Comparison of ENCODE assay signal across 17 cellular contexts in genomic region chr11:109752212-109752825, GRCh38.
"Had no signal": no experiment of that assay in that cellular context is flagged by ENCODE, and none has a peak within 500 bp of the region (broad histone marks: within the 10 kb centered on the region; RNA-seq: fewer than 3 reads in every experiment).

No MANE protein-coding gene starts in this region.

- H3K4me3 Mint-ChIP-seq: naive thymus-derived CD4-positive, alpha-beta T cell had no signal

- H3K27ac Mint-ChIP-seq: naive thymus-derived CD4-positive, alpha-beta T cell had no signal

- H3K4me3 ChIP-seq: dorsolateral prefrontal cortex, heart right ventricle, stomach had no signal

- H3K9me3 ChIP-seq: heart right ventricle, neutrophil, stomach had no signal

- ATAC-seq: heart right ventricle; naive thymus-derived CD4-positive, alpha-beta T cell; right cardiac atrium had no signal

- FAIRE-seq: frontal cortex, islet of Langerhans, small intestine had no signal

- H3K27me3 ChIP-seq: dorsolateral prefrontal cortex, heart right ventricle, neutrophil, stomach had no signal

- H3K36me3 ChIP-seq: heart right ventricle, neutrophil, stomach had no signal

- DNase-seq: cortex of kidney; dorsolateral prefrontal cortex; effector CD8-positive, alpha-beta T cell; heart right ventricle; hypothalamus; kidney glomerular epithelial cell; mammary epithelial cell; naive thymus-derived CD4-positive, alpha-beta T cell; right cardiac atrium; small intestine; stimulated activated CD4-positive, alpha-beta T cell treated with anti-CD3 and anti-CD28 coated beads, Interleukin-12 subunit alpha, Interleukin-12 subunit beta, amount 100 ng/mL, for 4 hours; stimulated activated naive CD4-positive, alpha-beta T cell; stomach; trophoblast cell had no signal

- H3K36me3 Mint-ChIP-seq: naive thymus-derived CD4-positive, alpha-beta T cell had no signal

- H3K27ac ChIP-seq: dorsolateral prefrontal cortex, heart right ventricle, neutrophil, stomach had no signal

- H3K4me1 ChIP-seq: stomach had no signal
